ENCODE assay signal across 12 cellular contexts in the genomic region with DNA sequence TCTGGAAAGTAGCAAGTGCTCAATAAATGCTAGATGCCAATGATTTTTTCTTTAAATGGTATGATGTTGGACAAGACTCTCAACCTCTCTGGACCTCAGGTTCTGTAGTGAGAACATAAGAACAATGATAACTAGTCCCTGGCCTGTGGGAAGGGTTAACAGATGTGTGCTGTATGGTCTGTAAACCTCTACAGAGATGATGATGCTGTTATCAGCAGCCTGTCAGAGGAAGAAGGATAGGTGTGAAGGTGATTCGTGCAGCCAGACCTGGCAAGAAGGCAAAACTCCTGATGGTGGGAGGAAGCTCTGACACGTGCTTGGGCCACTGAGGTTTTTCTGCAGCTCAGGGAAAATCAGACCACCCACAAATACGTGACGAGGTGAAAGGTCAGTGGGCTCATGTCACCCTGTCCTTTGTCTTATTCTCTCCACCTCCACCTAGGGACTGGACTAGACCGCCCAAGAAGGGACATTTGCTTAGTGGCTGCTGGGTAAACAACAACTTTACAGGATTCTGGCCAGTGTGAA.
"Had no signal": no experiment of that assay in that cellular context is flagged by ENCODE, and none has a peak within 500 bp of the region (broad histone marks: within the 10 kb centered on the region; RNA-seq: fewer than 3 reads in every experiment).

No MANE protein-coding gene starts in this region.

- H3K4me1 ChIP-seq: sigmoid colon, vagina had no signal

- H3K9me3 ChIP-seq: sigmoid colon, transverse colon, vagina had no signal

- H3K27me3 ChIP-seq: foreskin keratinocyte, sigmoid colon, transverse colon, vagina had no signal

- DNase-seq: effector CD8-positive, alpha-beta T cell; foreskin keratinocyte; mesendoderm; sigmoid colon; stimulated activated naive B cell treated with anti-CD40 and anti-IgM and Interleukin-4, amounts not matched to agents 10 μg/mL and 1 μg/mL and 100 μg/mL, for 72 hours; SW 1271; T-helper 9 cell; transverse colon had no signal

- H3K4me3 ChIP-seq: sigmoid colon, transverse colon, vagina had no signal

- ATAC-seq: foreskin keratinocyte; natural killer cell treated with Interleukin-12 subunit alpha and Interleukin-12 subunit beta and Interleukin-15 and Interleukin-18, amount 100 ng/mL, for 72 hours had no signal

- H3K27me3 Mint-ChIP-seq: activated naive CD4-positive, alpha-beta T cell treated with anti-CD3 and anti-CD28 coated beads, Interleukin-2, amount 50 U/mL, for 24 hours; brain had no signal

- H3K27ac Mint-ChIP-seq: activated naive CD4-positive, alpha-beta T cell treated with anti-CD3 and anti-CD28 coated beads, Interleukin-2, amount 50 U/mL, for 24 hours; natural killer cell treated with Interleukin-12 subunit alpha and Interleukin-12 subunit beta and Interleukin-15 and Interleukin-18, amount 100 ng/mL, for 72 hours; stimulated activated naive B cell treated with anti-CD40 and anti-IgM and Interleukin-4, amounts not matched to agents 10 μg/mL and 1 μg/mL and 100 μg/mL, for 72 hours had no signal

- H3K9me3 Mint-ChIP-seq: activated naive CD4-positive, alpha-beta T cell treated with anti-CD3 and anti-CD28 coated beads, Interleukin-2, amount 50 U/mL, for 24 hours; brain; natural killer cell treated with Interleukin-12 subunit alpha and Interleukin-12 subunit beta and Interleukin-15 and Interleukin-18, amount 100 ng/mL, for 72 hours; stimulated activated naive B cell treated with anti-CD40 and anti-IgM and Interleukin-4, amounts not matched to agents 10 μg/mL and 1 μg/mL and 100 μg/mL, for 72 hours had no signal

- H3K4me3 Mint-ChIP-seq: activated naive CD4-positive, alpha-beta T cell treated with anti-CD3 and anti-CD28 coated beads, Interleukin-2, amount 50 U/mL, for 24 hours; natural killer cell treated with Interleukin-12 subunit alpha and Interleukin-12 subunit beta and Interleukin-15 and Interleukin-18, amount 100 ng/mL, for 72 hours; stimulated activated naive B cell treated with anti-CD40 and anti-IgM and Interleukin-4, amounts not matched to agents 10 μg/mL and 1 μg/mL and 100 μg/mL, for 72 hours had no signal

- H3K27ac ChIP-seq: foreskin keratinocyte, sigmoid colon, transverse colon, vagina had no signal

- H3K36me3 Mint-ChIP-seq: activated naive CD4-positive, alpha-beta T cell treated with anti-CD3 and anti-CD28 coated beads, Interleukin-2, amount 50 U/mL, for 24 hours; brain; natural killer cell treated with Interleukin-12 subunit alpha and Interleukin-12 subunit beta and Interleukin-15 and Interleukin-18, amount 100 ng/mL, for 72 hours; stimulated activated naive B cell treated with anti-CD40 and anti-IgM and Interleukin-4, amounts not matched to agents 10 μg/mL and 1 μg/mL and 100 μg/mL, for 72 hours had no signal

- H3K36me3 ChIP-seq: sigmoid colon, transverse colon, vagina had no signal

- H3K4me1 Mint-ChIP-seq: activated naive CD4-positive, alpha-beta T cell treated with anti-CD3 and anti-CD28 coated beads, Interleukin-2, amount 50 U/mL, for 24 hours; stimulated activated naive B cell treated with anti-CD40 and anti-IgM and Interleukin-4, amounts not matched to agents 10 μg/mL and 1 μg/mL and 100 μg/mL, for 72 hours had no signal
